ENCODE assay signal across 1 cellular context in the genomic region with DNA sequence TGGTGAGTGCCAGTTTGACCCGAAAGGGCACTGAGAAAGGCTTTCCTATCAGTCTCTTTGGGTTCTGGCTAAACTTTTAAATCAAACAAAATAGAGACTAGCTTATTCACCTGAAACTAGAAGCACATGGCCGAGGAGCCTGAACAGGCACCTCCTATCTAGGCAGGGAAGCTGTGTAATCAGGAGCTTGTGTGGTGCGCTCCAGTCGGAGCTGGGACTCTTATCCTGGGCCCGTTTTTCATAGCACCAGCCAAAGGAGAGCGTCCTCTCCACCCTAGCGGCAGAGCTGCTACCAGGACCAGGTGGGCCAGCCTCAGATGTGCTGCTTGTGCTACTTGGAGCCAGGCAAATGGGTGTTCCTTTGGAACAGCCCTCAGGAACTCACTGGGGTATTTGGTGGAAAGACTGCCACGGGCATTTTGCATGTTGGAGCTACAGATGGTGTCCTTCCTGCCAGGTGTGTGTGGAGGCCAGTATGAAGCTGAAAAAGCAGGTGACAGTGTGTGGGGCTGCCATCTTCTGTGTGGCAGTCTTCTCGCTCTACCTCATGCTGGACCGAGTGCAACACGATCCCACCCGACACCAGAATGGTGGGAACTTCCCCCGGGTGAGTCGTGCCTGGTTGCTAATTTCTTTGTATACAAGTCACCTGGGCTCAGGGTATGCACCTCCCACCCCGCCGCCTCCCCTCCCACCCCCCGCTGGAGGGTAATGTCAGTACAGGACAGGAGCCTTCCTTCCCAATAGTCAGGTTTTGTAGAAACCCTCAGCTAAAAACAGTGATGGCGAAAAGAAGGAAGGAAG.
TF ChIP-seq lines count a peak whose summit lies in the region.

No MANE protein-coding gene starts in this region.

TF ChIP-seq in GM23338, 12 proteins besides CTCF, POLR2A, EP300 and RAD21 (continued from another document):
- TF ChIP-seq EZH2 (IDR thresholded peaks at IDR 0.05; ENCODE audit: low read depth, unreplicated experiment) (peak; percentile 44), ZNF331 (CRISPR knock-in tag; IDR thresholded peaks at IDR 0.05; ENCODE audit: low read depth) (no peak), CREB1 (CRISPR knock-in tag; IDR thresholded peaks at IDR 0.05; ENCODE audit: low read depth) (no peak), ZNF114 (CRISPR knock-in tag; IDR thresholded peaks at IDR 0.05) (no peak), JUNB (IDR thresholded peaks at IDR 0.05; ENCODE audit: unreplicated experiment) (no peak)
- TF ChIP-seq, protein P1, sequence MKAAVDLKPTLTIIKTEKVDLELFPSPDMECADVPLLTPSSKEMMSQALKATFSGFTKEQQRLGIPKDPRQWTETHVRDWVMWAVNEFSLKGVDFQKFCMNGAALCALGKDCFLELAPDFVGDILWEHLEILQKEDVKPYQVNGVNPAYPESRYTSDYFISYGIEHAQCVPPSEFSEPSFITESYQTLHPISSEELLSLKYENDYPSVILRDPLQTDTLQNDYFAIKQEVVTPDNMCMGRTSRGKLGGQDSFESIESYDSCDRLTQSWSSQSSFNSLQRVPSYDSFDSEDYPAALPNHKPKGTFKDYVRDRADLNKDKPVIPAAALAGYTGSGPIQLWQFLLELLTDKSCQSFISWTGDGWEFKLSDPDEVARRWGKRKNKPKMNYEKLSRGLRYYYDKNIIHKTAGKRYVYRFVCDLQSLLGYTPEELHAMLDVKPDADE (IDR thresholded peaks at IDR 0.05): no peak
